Comparison of ENCODE assay signal across 1 cellular context in the genomic region with DNA sequence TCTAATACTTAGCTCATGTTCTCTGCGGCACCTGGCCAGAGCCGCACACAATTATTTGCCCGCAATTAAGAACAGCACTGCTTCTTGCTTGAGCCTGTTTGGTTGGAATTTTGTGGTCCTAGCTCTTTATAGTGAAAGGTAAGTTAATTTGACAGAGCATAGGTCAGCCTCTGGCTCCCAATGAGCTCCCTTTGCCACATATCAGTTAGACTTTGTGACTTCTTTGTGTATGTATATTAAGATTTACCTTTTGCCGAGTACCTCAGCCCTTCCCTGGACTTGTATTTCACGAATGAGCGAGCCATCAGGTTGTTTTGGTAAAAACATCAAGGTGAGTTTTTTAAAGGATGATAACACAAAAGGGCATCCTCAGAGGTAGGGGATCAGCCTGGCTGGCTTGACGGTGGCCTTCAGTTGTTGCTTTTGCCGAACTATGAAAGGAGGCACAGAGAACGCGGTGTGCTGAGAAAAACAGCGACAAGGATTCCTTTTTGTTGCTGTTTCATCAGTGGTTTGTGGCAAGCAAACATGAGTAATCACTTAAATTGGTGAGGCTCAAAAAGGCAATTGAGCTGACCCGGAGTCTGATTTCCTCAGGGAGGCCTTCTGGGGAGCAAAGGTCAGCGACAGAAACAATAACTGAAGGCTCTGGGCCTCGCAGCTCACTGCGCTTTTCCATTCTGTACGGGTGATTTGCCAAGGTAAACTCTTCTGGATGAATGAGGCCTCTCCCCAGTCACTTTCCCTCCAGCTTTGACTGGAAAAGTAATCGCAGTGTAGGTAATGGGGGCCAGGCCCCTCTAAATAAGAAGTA.
A peak's percentile ranks its signal among the peaks of the same experiment; 100 is the strongest.
TF ChIP-seq lines count a peak whose summit lies in the region.

No MANE protein-coding gene starts in this region.

TF ChIP-seq in HepG2, 621 proteins besides CTCF, POLR2A, EP300 and RAD21 (continued from another document and continues in another):
- TF ChIP-seq RFX1 (IDR thresholded peaks at IDR 0.05) (no peak), ZNF780A (CRISPR knock-in tag; IDR thresholded peaks at IDR 0.05) (no peak), HINFP (CRISPR knock-in tag; IDR thresholded peaks at IDR 0.05; ENCODE audit: low read depth) (no peak), NKX3-1 (CRISPR knock-in tag; IDR thresholded peaks at IDR 0.05) (no peak), PPARG (CRISPR knock-in tag; conservative IDR thresholded peaks at IDR 0.05) (peak; percentile 67; the same call in 1 of the 2 replicates), ZNF703 (CRISPR knock-in tag; IDR thresholded peaks at IDR 0.05; ENCODE audit: borderline replicate concordance) (no peak), SNAPC2 (CRISPR knock-in tag; IDR thresholded peaks at IDR 0.05) (no peak), ATF7 (IDR thresholded peaks at IDR 0.05) (no peak), ATF7 (CRISPR knock-in tag; IDR thresholded peaks at IDR 0.05) (no peak), HMG20B (CRISPR knock-in tag; conservative IDR thresholded peaks at IDR 0.05) (peak; percentile 69; the same call in 1 of the 2 replicates), ZNF678 (CRISPR knock-in tag; IDR thresholded peaks at IDR 0.05) (no peak), ATF6 (CRISPR knock-in tag; conservative IDR thresholded peaks at IDR 0.05) (no peak), AKAP8 (CRISPR knock-in tag; IDR thresholded peaks at IDR 0.05) (0 out of 2 replicates have a peak, but pooled peaks have one; percentile 27), LCORL (IDR thresholded peaks at IDR 0.05) (no peak), LCORL (CRISPR knock-in tag; IDR thresholded peaks at IDR 0.05) (peak; percentile 74; the same call in 1 of the 2 replicates), ZNF143 (CRISPR knock-in tag; IDR thresholded peaks at IDR 0.05) (no peak), IKZF4 (CRISPR knock-in tag; IDR thresholded peaks at IDR 0.05; ENCODE audit: borderline replicate concordance, low read depth, not compliant biosample characterization) (no peak), ZBTB7A (CRISPR knock-in tag; IDR thresholded peaks at IDR 0.05) (no peak), SATB2 (CRISPR knock-in tag; IDR thresholded peaks at IDR 0.05) (no peak), GABPA (IDR thresholded peaks at IDR 0.05; ENCODE audit: low read depth, low read length) (no peak), GABPA (CRISPR knock-in tag; IDR thresholded peaks at IDR 0.05; ENCODE audit: low read depth) (no peak), GPN1 (CRISPR knock-in tag; IDR thresholded peaks at IDR 0.05; ENCODE audit: borderline replicate concordance) (no peak), ATRX (CRISPR knock-in tag; IDR thresholded peaks at IDR 0.05; ENCODE audit: borderline replicate concordance) (no peak), ZEB1 (IDR thresholded peaks at IDR 0.05; ENCODE audit: insufficient replicate concordance, low read depth) (peak; percentile 72), ZFP41 (CRISPR knock-in tag; IDR thresholded peaks at IDR 0.05; ENCODE audit: borderline replicate concordance) (no peak; the same call in 1 of the 2 replicates), ZBTB20 (CRISPR knock-in tag; IDR thresholded peaks at IDR 0.05; ENCODE audit: borderline replicate concordance, low read depth) (0 out of 2 replicates have a peak, but pooled peaks have one; percentile 69), AKNA (CRISPR knock-in tag; IDR thresholded peaks at IDR 0.05; ENCODE audit: borderline replicate concordance) (no peak), MLLT10 (CRISPR knock-in tag; IDR thresholded peaks at IDR 0.05) (no peak), KMT2A (CRISPR knock-in tag; IDR thresholded peaks at IDR 0.05) (peak; percentile 40; the same call in 1 of the 2 replicates), HNRNPLL (IDR thresholded peaks at IDR 0.05; ENCODE audit: low read depth, low read length, poor library complexity, severe bottlenecking) (no peak), SNRNP70 (IDR thresholded peaks at IDR 0.05; ENCODE audit: low read depth, low read length) (no peak), ZNF570 (CRISPR knock-in tag; IDR thresholded peaks at IDR 0.05; ENCODE audit: borderline replicate concordance) (no peak), ZNF180 (CRISPR knock-in tag; IDR thresholded peaks at IDR 0.05; ENCODE audit: borderline replicate concordance, low read depth) (no peak), IRX3 (CRISPR knock-in tag; IDR thresholded peaks at IDR 0.05; ENCODE audit: borderline replicate concordance, low read depth) (no peak), TOPORS (CRISPR knock-in tag; IDR thresholded peaks at IDR 0.05) (no peak), ZNF720 (CRISPR knock-in tag; IDR thresholded peaks at IDR 0.05) (no peak), ATF1 (CRISPR knock-in tag; IDR thresholded peaks at IDR 0.05) (no peak), KDM6A (CRISPR knock-in tag; IDR thresholded peaks at IDR 0.05; ENCODE audit: low read depth) (peak; percentile 70), HNF4G (IDR thresholded peaks at IDR 0.05; ENCODE audit: borderline replicate concordance, low read depth, low read length) (peak; percentile 90), HNF4G (CRISPR knock-in tag; IDR thresholded peaks at IDR 0.05; ENCODE audit: borderline replicate concordance, low read depth) (peak; percentile 91), ZNF513 (CRISPR knock-in tag; conservative IDR thresholded peaks at IDR 0.05) (no peak), KDM1A (CRISPR knock-in tag; IDR thresholded peaks at IDR 0.05) (0 out of 2 replicates have a peak, but pooled peaks have one; percentile 42), PLRG1 (conservative IDR thresholded peaks at IDR 0.05) (no peak), DR1 (CRISPR knock-in tag; IDR thresholded peaks at IDR 0.05) (no peak), SP2 (CRISPR knock-in tag; IDR thresholded peaks at IDR 0.05) (no peak)
- TF ChIP-seq, protein P1, sequence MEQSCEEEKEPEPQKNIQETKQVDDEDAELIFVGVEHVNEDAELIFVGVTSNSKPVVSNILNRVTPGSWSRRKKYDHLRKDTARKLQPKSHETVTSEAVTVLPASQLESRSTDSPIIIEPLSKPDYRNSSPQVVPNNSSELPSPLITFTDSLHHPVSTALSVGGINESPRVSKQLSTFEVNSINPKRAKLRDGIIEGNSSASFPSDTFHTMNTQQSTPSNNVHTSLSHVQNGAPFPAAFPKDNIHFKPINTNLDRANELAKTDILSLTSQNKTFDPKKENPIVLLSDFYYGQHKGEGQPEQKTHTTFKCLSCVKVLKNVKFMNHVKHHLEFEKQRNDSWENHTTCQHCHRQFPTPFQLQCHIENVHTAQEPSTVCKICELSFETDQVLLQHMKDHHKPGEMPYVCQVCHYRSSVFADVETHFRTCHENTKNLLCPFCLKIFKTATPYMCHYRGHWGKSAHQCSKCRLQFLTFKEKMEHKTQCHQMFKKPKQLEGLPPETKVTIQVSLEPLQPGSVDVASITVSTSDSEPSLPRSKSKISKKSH (CRISPR knock-in tag; IDR thresholded peaks at IDR 0.05; ENCODE audit: borderline replicate concordance), result no peak
- TF ChIP-seq, protein P2, sequence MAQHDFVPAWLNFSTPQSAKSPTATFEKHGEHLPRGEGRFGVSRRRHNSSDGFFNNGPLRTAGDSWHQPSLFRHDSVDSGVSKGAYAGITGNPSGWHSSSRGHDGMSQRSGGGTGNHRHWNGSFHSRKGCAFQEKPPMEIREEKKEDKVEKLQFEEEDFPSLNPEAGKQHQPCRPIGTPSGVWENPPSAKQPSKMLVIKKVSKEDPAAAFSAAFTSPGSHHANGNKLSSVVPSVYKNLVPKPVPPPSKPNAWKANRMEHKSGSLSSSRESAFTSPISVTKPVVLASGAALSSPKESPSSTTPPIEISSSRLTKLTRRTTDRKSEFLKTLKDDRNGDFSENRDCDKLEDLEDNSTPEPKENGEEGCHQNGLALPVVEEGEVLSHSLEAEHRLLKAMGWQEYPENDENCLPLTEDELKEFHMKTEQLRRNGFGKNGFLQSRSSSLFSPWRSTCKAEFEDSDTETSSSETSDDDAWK (CRISPR knock-in tag; IDR thresholded peaks at IDR 0.05), result no peak
- TF ChIP-seq, protein P3, sequence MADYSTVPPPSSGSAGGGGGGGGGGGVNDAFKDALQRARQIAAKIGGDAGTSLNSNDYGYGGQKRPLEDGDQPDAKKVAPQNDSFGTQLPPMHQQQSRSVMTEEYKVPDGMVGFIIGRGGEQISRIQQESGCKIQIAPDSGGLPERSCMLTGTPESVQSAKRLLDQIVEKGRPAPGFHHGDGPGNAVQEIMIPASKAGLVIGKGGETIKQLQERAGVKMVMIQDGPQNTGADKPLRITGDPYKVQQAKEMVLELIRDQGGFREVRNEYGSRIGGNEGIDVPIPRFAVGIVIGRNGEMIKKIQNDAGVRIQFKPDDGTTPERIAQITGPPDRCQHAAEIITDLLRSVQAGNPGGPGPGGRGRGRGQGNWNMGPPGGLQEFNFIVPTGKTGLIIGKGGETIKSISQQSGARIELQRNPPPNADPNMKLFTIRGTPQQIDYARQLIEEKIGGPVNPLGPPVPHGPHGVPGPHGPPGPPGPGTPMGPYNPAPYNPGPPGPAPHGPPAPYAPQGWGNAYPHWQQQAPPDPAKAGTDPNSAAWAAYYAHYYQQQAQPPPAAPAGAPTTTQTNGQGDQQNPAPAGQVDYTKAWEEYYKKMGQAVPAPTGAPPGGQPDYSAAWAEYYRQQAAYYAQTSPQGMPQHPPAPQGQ (CRISPR knock-in tag; IDR thresholded peaks at IDR 0.05; ENCODE audit: borderline replicate concordance), result no peak
- TF ChIP-seq, protein P4, sequence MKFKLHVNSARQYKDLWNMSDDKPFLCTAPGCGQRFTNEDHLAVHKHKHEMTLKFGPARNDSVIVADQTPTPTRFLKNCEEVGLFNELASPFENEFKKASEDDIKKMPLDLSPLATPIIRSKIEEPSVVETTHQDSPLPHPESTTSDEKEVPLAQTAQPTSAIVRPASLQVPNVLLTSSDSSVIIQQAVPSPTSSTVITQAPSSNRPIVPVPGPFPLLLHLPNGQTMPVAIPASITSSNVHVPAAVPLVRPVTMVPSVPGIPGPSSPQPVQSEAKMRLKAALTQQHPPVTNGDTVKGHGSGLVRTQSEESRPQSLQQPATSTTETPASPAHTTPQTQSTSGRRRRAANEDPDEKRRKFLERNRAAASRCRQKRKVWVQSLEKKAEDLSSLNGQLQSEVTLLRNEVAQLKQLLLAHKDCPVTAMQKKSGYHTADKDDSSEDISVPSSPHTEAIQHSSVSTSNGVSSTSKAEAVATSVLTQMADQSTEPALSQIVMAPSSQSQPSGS (CRISPR knock-in tag; IDR thresholded peaks at IDR 0.05), result peak; percentile 67
